In the genomic region with DNA sequence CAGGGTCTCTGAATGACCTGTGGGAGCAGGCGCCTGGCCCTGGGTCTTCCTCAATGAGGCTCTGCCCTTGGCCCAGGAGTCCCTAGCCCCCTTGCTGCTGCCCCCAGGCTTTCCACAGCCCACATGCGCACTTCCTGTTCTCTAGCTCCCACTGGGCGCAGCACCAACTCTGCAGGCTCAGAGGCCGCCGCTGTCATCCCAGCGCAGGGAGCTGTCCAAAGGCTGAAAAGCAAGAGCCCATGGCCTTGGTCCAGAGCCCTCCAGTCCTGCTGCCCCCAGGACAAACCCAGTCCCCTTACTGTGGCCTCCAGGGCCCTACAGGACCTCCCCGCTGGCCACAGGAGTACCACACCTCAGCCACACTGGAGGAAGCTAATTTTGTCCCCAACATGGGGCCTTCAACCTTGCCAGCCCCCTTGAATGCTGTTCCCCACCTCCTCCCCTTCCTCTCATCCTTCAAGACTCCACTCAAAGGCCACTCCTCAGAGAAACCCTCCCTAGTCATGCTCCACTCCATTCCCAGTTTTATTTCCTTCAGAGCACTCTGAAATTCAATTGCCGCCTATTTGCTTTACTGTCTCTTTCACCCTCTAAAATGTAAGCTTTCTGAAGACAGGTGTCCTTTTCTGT, we compare ENCODE assay signal across 1 cellular context.
A peak's percentile ranks its signal among the peaks of the same experiment; 100 is the strongest.
TF ChIP-seq lines count a peak whose summit lies in the region.

No MANE protein-coding gene starts in this region.

TF ChIP-seq in K562, 482 proteins besides CTCF, POLR2A, EP300 and RAD21 (continued from another document and continues in another):
- TF ChIP-seq, protein P1, sequence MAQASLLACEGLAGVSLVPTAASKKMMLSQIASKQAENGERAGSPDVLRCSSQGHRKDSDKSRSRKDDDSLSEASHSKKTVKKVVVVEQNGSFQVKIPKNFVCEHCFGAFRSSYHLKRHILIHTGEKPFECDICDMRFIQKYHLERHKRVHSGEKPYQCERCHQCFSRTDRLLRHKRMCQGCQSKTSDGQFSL (CRISPR knock-in tag; IDR thresholded peaks at IDR 0.05), result no peak
- TF ChIP-seq, protein P1 (tag; IDR thresholded peaks at IDR 0.05), result no peak
- no peak for TF ChIP-seq SMARCA5 (IDR thresholded peaks at IDR 0.05)
- TF ChIP-seq CHD2 (IDR thresholded peaks at IDR 0.05; ENCODE audit: low read depth, low read length), result no peak
- TF ChIP-seq HDAC2 (IDR thresholded peaks at IDR 0.05), result peak; percentile 37; the same call in 1 of the 2 replicates
- TF ChIP-seq, protein P2, sequence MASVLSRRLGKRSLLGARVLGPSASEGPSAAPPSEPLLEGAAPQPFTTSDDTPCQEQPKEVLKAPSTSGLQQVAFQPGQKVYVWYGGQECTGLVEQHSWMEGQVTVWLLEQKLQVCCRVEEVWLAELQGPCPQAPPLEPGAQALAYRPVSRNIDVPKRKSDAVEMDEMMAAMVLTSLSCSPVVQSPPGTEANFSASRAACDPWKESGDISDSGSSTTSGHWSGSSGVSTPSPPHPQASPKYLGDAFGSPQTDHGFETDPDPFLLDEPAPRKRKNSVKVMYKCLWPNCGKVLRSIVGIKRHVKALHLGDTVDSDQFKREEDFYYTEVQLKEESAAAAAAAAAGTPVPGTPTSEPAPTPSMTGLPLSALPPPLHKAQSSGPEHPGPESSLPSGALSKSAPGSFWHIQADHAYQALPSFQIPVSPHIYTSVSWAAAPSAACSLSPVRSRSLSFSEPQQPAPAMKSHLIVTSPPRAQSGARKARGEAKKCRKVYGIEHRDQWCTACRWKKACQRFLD (CRISPR knock-in tag; IDR thresholded peaks at IDR 0.05), result no peak
- no peak for TF ChIP-seq GTF2E2 (tag; IDR thresholded peaks at IDR 0.05)
- no peak for TF ChIP-seq CUX1 (CRISPR knock-in tag; IDR thresholded peaks at IDR 0.05)
- no peak for TF ChIP-seq NR1H2 (CRISPR knock-in tag; IDR thresholded peaks at IDR 0.05)
- TF ChIP-seq, protein P3, sequence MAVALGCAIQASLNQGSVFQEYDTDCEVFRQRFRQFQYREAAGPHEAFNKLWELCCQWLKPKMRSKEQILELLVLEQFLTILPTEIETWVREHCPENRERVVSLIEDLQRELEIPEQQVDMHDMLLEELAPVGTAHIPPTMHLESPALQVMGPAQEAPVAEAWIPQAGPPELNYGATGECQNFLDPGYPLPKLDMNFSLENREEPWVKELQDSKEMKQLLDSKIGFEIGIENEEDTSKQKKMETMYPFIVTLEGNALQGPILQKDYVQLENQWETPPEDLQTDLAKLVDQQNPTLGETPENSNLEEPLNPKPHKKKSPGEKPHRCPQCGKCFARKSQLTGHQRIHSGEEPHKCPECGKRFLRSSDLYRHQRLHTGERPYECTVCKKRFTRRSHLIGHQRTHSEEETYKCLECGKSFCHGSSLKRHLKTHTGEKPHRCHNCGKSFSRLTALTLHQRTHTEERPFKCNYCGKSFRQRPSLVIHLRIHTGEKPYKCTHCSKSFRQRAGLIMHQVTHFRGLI (CRISPR knock-in tag; IDR thresholded peaks at IDR 0.05), result no peak
- no peak for TF ChIP-seq POLR2AphosphoS5 (IDR thresholded peaks at IDR 0.05; ENCODE audit: control insufficient read depth, insufficient read depth, low read depth, low read length)
- TF ChIP-seq ZNF77 (CRISPR knock-in tag; IDR thresholded peaks at IDR 0.05), result no peak
- 0 out of 2 replicates have a peak, but pooled peaks have one; percentile 22 for TF ChIP-seq ZBTB17 (CRISPR knock-in tag; IDR thresholded peaks at IDR 0.05)
- TF ChIP-seq, protein P4, sequence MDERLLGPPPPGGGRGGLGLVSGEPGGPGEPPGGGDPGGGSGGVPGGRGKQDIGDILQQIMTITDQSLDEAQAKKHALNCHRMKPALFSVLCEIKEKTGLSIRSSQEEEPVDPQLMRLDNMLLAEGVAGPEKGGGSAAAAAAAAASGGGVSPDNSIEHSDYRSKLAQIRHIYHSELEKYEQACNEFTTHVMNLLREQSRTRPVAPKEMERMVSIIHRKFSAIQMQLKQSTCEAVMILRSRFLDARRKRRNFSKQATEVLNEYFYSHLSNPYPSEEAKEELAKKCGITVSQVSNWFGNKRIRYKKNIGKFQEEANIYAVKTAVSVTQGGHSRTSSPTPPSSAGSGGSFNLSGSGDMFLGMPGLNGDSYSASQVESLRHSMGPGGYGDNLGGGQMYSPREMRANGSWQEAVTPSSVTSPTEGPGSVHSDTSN (CRISPR knock-in tag; IDR thresholded peaks at IDR 0.05; ENCODE audit: low read depth), result no peak
- TF ChIP-seq, protein P4 (tag; conservative IDR thresholded peaks at IDR 0.05; ENCODE audit: low read depth), result no peak
- no peak for TF ChIP-seq RBM34 (IDR thresholded peaks at IDR 0.05; ENCODE audit: borderline replicate concordance, insufficient read depth, low read length)
- TF ChIP-seq, protein P5, sequence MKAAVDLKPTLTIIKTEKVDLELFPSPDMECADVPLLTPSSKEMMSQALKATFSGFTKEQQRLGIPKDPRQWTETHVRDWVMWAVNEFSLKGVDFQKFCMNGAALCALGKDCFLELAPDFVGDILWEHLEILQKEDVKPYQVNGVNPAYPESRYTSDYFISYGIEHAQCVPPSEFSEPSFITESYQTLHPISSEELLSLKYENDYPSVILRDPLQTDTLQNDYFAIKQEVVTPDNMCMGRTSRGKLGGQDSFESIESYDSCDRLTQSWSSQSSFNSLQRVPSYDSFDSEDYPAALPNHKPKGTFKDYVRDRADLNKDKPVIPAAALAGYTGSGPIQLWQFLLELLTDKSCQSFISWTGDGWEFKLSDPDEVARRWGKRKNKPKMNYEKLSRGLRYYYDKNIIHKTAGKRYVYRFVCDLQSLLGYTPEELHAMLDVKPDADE (conservative IDR thresholded peaks at IDR 0.05; ENCODE audit: control insufficient read depth, low read depth, low read length), result no peak
- TF ChIP-seq, protein P6, sequence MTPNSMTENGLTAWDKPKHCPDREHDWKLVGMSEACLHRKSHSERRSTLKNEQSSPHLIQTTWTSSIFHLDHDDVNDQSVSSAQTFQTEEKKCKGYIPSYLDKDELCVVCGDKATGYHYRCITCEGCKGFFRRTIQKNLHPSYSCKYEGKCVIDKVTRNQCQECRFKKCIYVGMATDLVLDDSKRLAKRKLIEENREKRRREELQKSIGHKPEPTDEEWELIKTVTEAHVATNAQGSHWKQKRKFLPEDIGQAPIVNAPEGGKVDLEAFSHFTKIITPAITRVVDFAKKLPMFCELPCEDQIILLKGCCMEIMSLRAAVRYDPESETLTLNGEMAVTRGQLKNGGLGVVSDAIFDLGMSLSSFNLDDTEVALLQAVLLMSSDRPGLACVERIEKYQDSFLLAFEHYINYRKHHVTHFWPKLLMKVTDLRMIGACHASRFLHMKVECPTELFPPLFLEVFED (CRISPR knock-in tag; conservative IDR thresholded peaks at IDR 0.05), result no peak
- TF ChIP-seq NR2C2 (CRISPR knock-in tag; IDR thresholded peaks at IDR 0.05), result peak; percentile 40; the same call in 1 of the 2 replicates
- no peak for TF ChIP-seq NR2C2 (tag; IDR thresholded peaks at IDR 0.05)
- TF ChIP-seq, protein P7, sequence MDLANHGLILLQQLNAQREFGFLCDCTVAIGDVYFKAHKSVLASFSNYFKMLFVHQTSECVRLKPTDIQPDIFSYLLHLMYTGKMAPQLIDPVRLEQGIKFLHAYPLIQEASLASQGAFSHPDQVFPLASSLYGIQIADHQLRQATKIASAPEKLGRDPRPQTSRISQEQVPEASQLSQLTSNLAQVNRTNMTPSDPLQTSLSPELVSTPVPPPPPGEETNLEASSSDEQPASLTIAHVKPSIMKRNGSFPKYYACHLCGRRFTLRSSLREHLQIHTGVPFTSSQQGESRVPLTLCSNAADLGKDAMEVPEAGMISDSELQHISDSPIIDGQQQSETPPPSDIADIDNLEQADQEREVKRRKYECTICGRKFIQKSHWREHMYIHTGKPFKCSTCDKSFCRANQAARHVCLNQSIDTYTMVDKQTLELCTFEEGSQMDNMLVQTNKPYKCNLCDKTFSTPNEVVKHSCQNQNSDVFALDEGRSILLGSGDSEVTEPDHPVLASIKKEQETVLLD (IDR thresholded peaks at IDR 0.05), result no peak
- TF ChIP-seq, protein P8, sequence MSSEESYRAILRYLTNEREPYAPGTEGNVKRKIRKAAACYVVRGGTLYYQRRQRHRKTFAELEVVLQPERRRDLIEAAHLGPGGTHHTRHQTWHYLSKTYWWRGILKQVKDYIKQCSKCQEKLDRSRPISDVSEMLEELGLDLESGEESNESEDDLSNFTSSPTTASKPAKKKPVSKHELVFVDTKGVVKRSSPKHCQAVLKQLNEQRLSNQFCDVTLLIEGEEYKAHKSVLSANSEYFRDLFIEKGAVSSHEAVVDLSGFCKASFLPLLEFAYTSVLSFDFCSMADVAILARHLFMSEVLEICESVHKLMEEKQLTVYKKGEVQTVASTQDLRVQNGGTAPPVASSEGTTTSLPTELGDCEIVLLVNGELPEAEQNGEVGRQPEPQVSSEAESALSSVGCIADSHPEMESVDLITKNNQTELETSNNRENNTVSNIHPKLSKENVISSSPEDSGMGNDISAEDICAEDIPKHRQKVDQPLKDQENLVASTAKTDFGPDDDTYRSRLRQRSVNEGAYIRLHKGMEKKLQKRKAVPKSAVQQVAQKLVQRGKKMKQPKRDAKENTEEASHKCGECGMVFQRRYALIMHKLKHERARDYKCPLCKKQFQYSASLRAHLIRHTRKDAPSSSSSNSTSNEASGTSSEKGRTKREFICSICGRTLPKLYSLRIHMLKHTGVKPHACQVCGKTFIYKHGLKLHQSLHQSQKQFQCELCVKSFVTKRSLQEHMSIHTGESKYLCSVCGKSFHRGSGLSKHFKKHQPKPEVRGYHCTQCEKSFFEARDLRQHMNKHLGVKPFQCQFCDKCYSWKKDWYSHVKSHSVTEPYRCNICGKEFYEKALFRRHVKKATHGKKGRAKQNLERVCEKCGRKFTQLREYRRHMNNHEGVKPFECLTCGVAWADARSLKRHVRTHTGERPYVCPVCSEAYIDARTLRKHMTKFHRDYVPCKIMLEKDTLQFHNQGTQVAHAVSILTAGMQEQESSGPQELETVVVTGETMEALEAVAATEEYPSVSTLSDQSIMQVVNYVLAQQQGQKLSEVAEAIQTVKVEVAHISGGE (CRISPR knock-in tag; IDR thresholded peaks at IDR 0.05), result peak in 1 of 3 experiments; percentile 52; a peak in 2 of 6 replicates
- TF ChIP-seq KDM5B (IDR thresholded peaks at IDR 0.05; ENCODE audit: insufficient replicate concordance, low read depth, low read length), result no peak
- TF ChIP-seq ZFP91 (CRISPR knock-in tag; IDR thresholded peaks at IDR 0.05), result no peak
- no peak for TF ChIP-seq TSC22D4 (tag; IDR thresholded peaks at IDR 0.05)
- TF ChIP-seq RFX5 (IDR thresholded peaks at IDR 0.05; ENCODE audit: low read depth, low read length), result no peak
- no peak for TF ChIP-seq ZNF24 (IDR thresholded peaks at IDR 0.05)
- peak; percentile 17; the same call in 1 of the 2 replicates for TF ChIP-seq CXXC5 (CRISPR knock-in tag; IDR thresholded peaks at IDR 0.05)
- no peak for TF ChIP-seq ZNF717 (CRISPR knock-in tag; IDR thresholded peaks at IDR 0.05)
